20 cellular contexts compared by ENCODE assay signal in genomic region chr7:101634196-101634717, GRCh38. TPM values are rescaled to one million over a fixed set of nuclear protein-coding genes. Genes with fewer than 3 reads are reported as not detected.
"Had no signal": no experiment of that assay in that cellular context is flagged by ENCODE, and none has a peak within 500 bp of the region (broad histone marks: within the 10 kb centered on the region; RNA-seq: fewer than 3 reads in every experiment).

No MANE protein-coding gene starts in this region.

- ATAC-seq: activated T-cell treated with anti-CD3 and anti-CD28 coated beads, Interleukin-2, amount 50 U/mL, for 4 hours; sciatic nerve; stimulated activated naive B cell treated with anti-CD40 and anti-IgM and Interleukin-4, amounts not matched to agents 10 μg/mL and 1 μg/mL and 100 μg/mL, for 72 hours had no signal

- DNase-seq: activated CD4-positive, alpha-beta memory T cell treated with anti-CD3 and anti-CD28 coated beads, Interleukin-2, amount 10 ng/mL, durations not matched to agents 7 days and 5 days; activated CD4-positive, alpha-beta T cell treated with anti-CD3 and anti-CD28 coated beads for 4 hours; activated gamma-delta T cell; activated naive CD8-positive, alpha-beta T cell treated with anti-CD3 and anti-CD28 coated beads for 36 hours; activated T-cell treated with anti-CD3 and anti-CD28 coated beads, Interleukin-2, amount 50 U/mL, for 4 hours; amygdala; brain microvascular endothelial cell; cortex of kidney; effector CD4-positive, alpha-beta T cell; esophagus squamous epithelium; foreskin fibroblast; mesendoderm; stimulated activated CD4-positive, alpha-beta T cell treated with anti-CD3 and anti-CD28 coated beads, Interleukin-2, amount 100 ng/mL, for 48 hours; stimulated activated naive B cell treated with anti-CD40 and anti-IgM and Interleukin-4, amounts not matched to agents 10 μg/mL and 1 μg/mL and 100 μg/mL, for 72 hours; thyroid gland; WERI-Rb-1 had no signal

- H3K27me3 ChIP-seq: brain microvascular endothelial cell, thyroid gland had no signal

- H3K4me3 ChIP-seq: esophagus squamous epithelium, thyroid gland had no signal

- H3K27ac ChIP-seq: brain microvascular endothelial cell, esophagus squamous epithelium, thyroid gland, WERI-Rb-1 had no signal

- H3K9me3 ChIP-seq: thyroid gland had no signal

- H3K36me3 ChIP-seq: brain microvascular endothelial cell, esophagus squamous epithelium, thyroid gland, WERI-Rb-1 had no signal

RNA-seq across cellular contexts. Expression of gene MYL10, which starts 5.2 kb away (rescaled TPM):
- total RNA-seq: activated CD4-positive, alpha-beta memory T cell treated with anti-CD3 and anti-CD28 coated beads, Interleukin-2, amount 10 ng/mL, durations not matched to agents 7 days and 5 days; activated naive CD8-positive, alpha-beta T cell treated with anti-CD3 and anti-CD28 coated beads for 36 hours; activated T-cell treated with anti-CD3 and anti-CD28 coated beads, Interleukin-2, amount 50 U/mL, for 4 hours; esophagus squamous epithelium; lower leg skin; osteoblast; pulmonary artery endothelial cell; sciatic nerve; thyroid gland had no signal
